In the genomic region with DNA sequence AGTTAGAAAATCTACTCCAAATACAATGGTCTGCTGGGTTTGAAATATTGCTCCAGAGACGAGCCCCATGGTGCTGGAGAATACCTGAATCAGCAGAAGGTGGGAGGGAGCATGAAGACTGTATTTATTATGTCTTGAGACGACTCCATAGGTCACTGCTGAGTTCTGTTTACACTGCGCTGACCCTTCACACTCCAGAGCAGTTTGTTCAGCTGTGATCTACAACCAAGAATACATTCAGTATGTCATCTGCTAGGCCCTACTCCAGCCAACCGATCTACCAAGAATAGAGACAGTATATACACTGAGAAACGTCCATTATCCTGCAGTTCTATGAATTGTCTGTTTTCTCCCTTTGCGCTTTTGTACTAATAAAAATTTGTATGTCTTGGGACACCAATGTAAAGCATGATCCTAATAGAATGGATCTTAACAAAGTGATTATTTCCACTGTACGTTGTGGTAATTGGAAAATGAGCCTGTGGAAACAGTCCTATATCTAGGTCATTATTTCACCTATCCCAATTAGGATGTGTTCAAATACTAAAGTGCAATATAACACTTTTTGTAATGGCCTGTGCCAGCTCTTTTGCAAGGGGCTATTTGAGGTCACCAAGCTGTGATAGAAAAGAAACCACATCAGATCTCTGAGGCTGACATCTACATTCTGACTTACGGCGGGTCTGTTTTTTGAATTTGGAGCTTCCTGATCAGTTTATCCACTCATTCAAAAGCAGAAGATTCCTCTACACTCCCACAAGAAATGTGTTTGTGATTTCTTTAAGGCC, we compare ENCODE assay signal across 9 cellular contexts.
"Had no signal": no experiment of that assay in that cellular context is flagged by ENCODE, and none has a peak within 500 bp of the region (broad histone marks: within the 10 kb centered on the region; RNA-seq: fewer than 3 reads in every experiment).

No MANE protein-coding gene starts in this region.

- H3K27ac ChIP-seq: ovary, upper lobe of right lung had no signal

- H3K4me1 ChIP-seq: upper lobe of right lung had no signal

- H3K4me3 ChIP-seq: ovary, upper lobe of right lung had no signal

- H3K36me3 ChIP-seq: ovary, upper lobe of right lung had no signal

- DNase-seq: activated CD4-positive, alpha-beta T cell treated with anti-CD3 and anti-CD28 coated beads, Interleukin-2, amount 50 U/mL, for 1 hour; activated CD4-positive, CD25-positive, alpha-beta regulatory T cell; activated T-cell treated with anti-CD3 and anti-CD28 coated beads for 4 hours; amniotic stem cell; cerebellar nuclear complex; ovary; stimulated activated CD4-positive, alpha-beta T cell treated with anti-CD3 and anti-CD28 coated beads, Interleukin-4, amount 100 ng/mL, for 24 hours; upper lobe of right lung had no signal

- H3K9me3 ChIP-seq: ovary, upper lobe of right lung had no signal

- ATAC-seq: activated naive CD4-positive, alpha-beta T cell treated with anti-CD3 and anti-CD28 coated beads, Interleukin-2, amount 50 U/mL, for 72 hours; upper lobe of right lung had no signal

- H3K27me3 ChIP-seq: ovary, upper lobe of right lung had no signal
